In the genomic region with DNA sequence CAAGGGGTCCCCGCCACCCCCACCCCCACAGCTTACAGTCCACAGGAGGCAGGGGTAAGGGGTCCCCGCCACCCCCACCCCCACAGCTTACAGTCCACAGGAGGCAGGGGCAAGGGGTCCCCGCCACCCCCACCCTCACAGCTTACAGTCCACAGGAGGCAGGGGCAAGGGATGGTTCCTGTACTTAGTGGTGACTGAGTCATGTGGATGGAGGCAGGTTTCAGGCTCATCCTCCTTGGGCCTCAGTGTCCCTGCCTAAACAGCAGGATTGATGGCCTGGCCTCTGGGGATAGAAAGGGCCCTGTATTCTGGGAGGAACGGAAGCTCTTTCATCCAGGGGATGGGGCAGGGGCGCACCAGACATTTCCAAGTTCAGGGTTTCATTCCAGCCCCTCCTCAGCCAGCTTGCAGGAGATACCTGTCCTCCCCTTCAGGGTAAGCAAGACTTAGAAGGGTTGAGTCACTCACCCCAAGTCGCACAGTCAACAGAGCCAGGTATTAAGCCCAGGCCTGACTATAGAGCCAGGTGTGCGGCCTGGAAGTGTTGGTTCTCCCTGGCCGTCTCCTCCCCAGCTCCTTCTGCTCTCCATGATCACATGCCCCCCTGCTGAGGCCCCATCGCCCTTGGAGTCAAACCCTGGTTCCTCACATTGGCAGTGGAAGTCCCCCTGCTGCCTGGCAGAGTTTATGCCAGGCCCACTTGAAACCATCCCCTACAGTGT, we compare ENCODE assay signal across 21 cellular contexts. TPM values are rescaled to one million over a fixed set of nuclear protein-coding genes. Genes with fewer than 3 reads are reported as not detected.
DNase-seq lines count a peak whose midpoint lies in the region; ATAC-seq and TF ChIP-seq lines count a peak whose summit lies in the region.
"Had no signal": no experiment of that assay in that cellular context is flagged by ENCODE, and none has a peak within 500 bp of the region (broad histone marks: within the 10 kb centered on the region; RNA-seq: fewer than 3 reads in every experiment).

No MANE protein-coding gene starts in this region.

- H3K27ac ChIP-seq in BLaER1 = peak overlapping the region; percentile 31
- H3K27ac ChIP-seq in CD8-positive, alpha-beta T cell (ENCODE audit: low read depth, low read length) = no peak overlapping the region
- H3K27ac ChIP-seq: cardiac muscle cell, gastroesophageal sphincter, HL-60, tibial artery had no signal

- peaks cover 98% of the 10 kb centered on the region for H4K20me1 ChIP-seq in BLaER1

- peak overlapping the region; percentile 31 for H3K4me2 ChIP-seq in BLaER1

- no peaks in the 10 kb centered on the region for H3K27me3 ChIP-seq in BLaER1
- no peaks in the 10 kb centered on the region for H3K27me3 ChIP-seq in CD8-positive, alpha-beta T cell (ENCODE audit: insufficient read depth, low read length)
- H3K27me3 ChIP-seq: BE2C, cardiac muscle cell, gastroesophageal sphincter, tibial artery had no signal

- no peak overlapping the region for H3K4me3 ChIP-seq in BLaER1
- no peak overlapping the region for H3K4me3 ChIP-seq in CD8-positive, alpha-beta T cell (ENCODE audit: low read depth, low read length)
- H3K4me3 ChIP-seq: cardiac muscle cell, gastroesophageal sphincter, GM12878, tibial artery had no signal

- CTCF ChIA-PET in CD8-positive, alpha-beta T cell (lab: Charles Lee) = interaction anchor here (0.8 to 38.4 kb wide), 14 partner anchors 3 to 178 kb away, joined by 3 to 1956 read pairs (median 7); partner anchors contain the start of genes CLK3, CPLX3, CSK and LMAN1L

- DNase-seq in CD8-positive, alpha-beta T cell = peak in 1 of 7 experiments; percentile 51
- no peak for DNase-seq in activated T-helper 1 cell treated with anti-CD3 and anti-CD28 coated beads, Interleukin-12 subunit alpha, Interleukin-12 subunit beta, Interleukin-2, Interleukin-4 antibody, amounts not matched to agents 30 ng/mL and 10 ng/mL and 1 ng/mL, durations not matched to agents 14 hours and 24 hours and 36 hours (ENCODE audit: low spot score)
- no peak for DNase-seq in memory B cell (ENCODE audit: low spot score in 2 of 2)
- DNase-seq in mesothelial cell of epicardium (ENCODE audit: low spot score in 2 of 2, unreplicated experiment in 2 of 2) = no peak
- no peak for DNase-seq in HT-29 (ENCODE audit: low spot score)
- no peak for DNase-seq in UCSD-AML1 (lab: John Stamatoyannopoulos, UW; ENCODE audit: unreplicated experiment)
- DNase-seq: BE2C, HFFc6, midbrain, NCI-H146, NCI-H446 treated with DMSO at 0.1 percent for 48 hours, tibial artery had no signal

- H3K4me1 Mint-ChIP-seq in CD8-positive, alpha-beta T cell (ENCODE audit: low read depth) = peaks cover 88% of the 10 kb centered on the region
- peaks cover 65% of the 10 kb centered on the region for H3K4me1 Mint-ChIP-seq in activated T-helper 1 cell treated with anti-CD3 and anti-CD28 coated beads, Interleukin-12 subunit alpha, Interleukin-12 subunit beta, Interleukin-2, Interleukin-4 antibody, amounts not matched to agents 30 ng/mL and 10 ng/mL and 1 ng/mL, durations not matched to agents 14 hours and 24 hours and 36 hours (ENCODE audit: low read depth)
- H3K4me1 Mint-ChIP-seq in memory B cell (peaks cover 67% of the 10 kb centered on the region), mesothelial cell of epicardium (peaks cover 13% of the 10 kb centered on the region)

- no peak for TF ChIP-seq CTCF in CD8-positive, alpha-beta T cell (IDR thresholded peaks at IDR 0.05)
- no peak for TF ChIP-seq CTCF in mesothelial cell of epicardium (IDR thresholded peaks at IDR 0.05; ENCODE audit: unreplicated experiment)

- POLR2A ChIA-PET in CD8-positive, alpha-beta T cell (lab: Charles Lee) = interaction anchor here (15.4 kb wide), 1 partner anchor 16 kb away, joined by 512 read pairs; the partner anchor contains the start of gene CSK

- H3K9me3 ChIP-seq in BLaER1 = no peaks in the 10 kb centered on the region
- H3K9me3 ChIP-seq in CD8-positive, alpha-beta T cell (ENCODE audit: low read length) = no peaks in the 10 kb centered on the region
- H3K9me3 ChIP-seq: BE2C, gastroesophageal sphincter, tibial artery had no signal

- intact Hi-C loops in CD8-positive, alpha-beta T cell (cut with DNase I, micrococcal nuclease) = no loop called here
- intact Hi-C loops in activated T-helper 1 cell treated with anti-CD3 and anti-CD28 coated beads, Interleukin-12 subunit alpha, Interleukin-12 subunit beta, Interleukin-2, Interleukin-4 antibody, amounts not matched to agents 30 ng/mL and 10 ng/mL and 1 ng/mL, durations not matched to agents 14 hours and 24 hours and 36 hours (cut with micrococcal nuclease) = no loop called here

- peak overlapping the region; percentile 94 for H3K27ac Mint-ChIP-seq in CD8-positive, alpha-beta T cell
- peak overlapping the region; percentile 82 for H3K27ac Mint-ChIP-seq in activated T-helper 1 cell treated with anti-CD3 and anti-CD28 coated beads, Interleukin-12 subunit alpha, Interleukin-12 subunit beta, Interleukin-2, Interleukin-4 antibody, amounts not matched to agents 30 ng/mL and 10 ng/mL and 1 ng/mL, durations not matched to agents 14 hours and 24 hours and 36 hours
- H3K27ac Mint-ChIP-seq in memory B cell (peak overlapping the region; percentile 83), mesothelial cell of epicardium (no peak overlapping the region)
- H3K27ac Mint-ChIP-seq: endodermal cell, HFFc6 had no signal

- peaks cover 49% of the 10 kb centered on the region for H3K36me3 Mint-ChIP-seq in CD8-positive, alpha-beta T cell
- H3K36me3 Mint-ChIP-seq in activated T-helper 1 cell treated with anti-CD3 and anti-CD28 coated beads, Interleukin-12 subunit alpha, Interleukin-12 subunit beta, Interleukin-2, Interleukin-4 antibody, amounts not matched to agents 30 ng/mL and 10 ng/mL and 1 ng/mL, durations not matched to agents 14 hours and 24 hours and 36 hours (ENCODE audit: low read depth) = peaks cover 43% of the 10 kb centered on the region
- H3K36me3 Mint-ChIP-seq in memory B cell (peaks cover 24% of the 10 kb centered on the region), mesothelial cell of epicardium (no peaks in the 10 kb centered on the region)

- H3K9ac ChIP-seq in BLaER1 = no peak overlapping the region

- no peaks in the 10 kb centered on the region for H3K9me3 Mint-ChIP-seq in CD8-positive, alpha-beta T cell
- H3K9me3 Mint-ChIP-seq in activated T-helper 1 cell treated with anti-CD3 and anti-CD28 coated beads, Interleukin-12 subunit alpha, Interleukin-12 subunit beta, Interleukin-2, Interleukin-4 antibody, amounts not matched to agents 30 ng/mL and 10 ng/mL and 1 ng/mL, durations not matched to agents 14 hours and 24 hours and 36 hours = no peaks in the 10 kb centered on the region
- no peaks in the 10 kb centered on the region for H3K9me3 Mint-ChIP-seq in memory B cell
- H3K9me3 Mint-ChIP-seq in mesothelial cell of epicardium = no peaks in the 10 kb centered on the region
- H3K9me3 Mint-ChIP-seq: endodermal cell, HFFc6 had no signal

- peak overlapping the region; percentile 57 for H3K4me3 Mint-ChIP-seq in CD8-positive, alpha-beta T cell
- peak overlapping the region; percentile 57 for H3K4me3 Mint-ChIP-seq in activated T-helper 1 cell treated with anti-CD3 and anti-CD28 coated beads, Interleukin-12 subunit alpha, Interleukin-12 subunit beta, Interleukin-2, Interleukin-4 antibody, amounts not matched to agents 30 ng/mL and 10 ng/mL and 1 ng/mL, durations not matched to agents 14 hours and 24 hours and 36 hours
- H3K4me3 Mint-ChIP-seq in memory B cell (peak overlapping the region; percentile 61), mesothelial cell of epicardium (no peak overlapping the region)
- H3K4me3 Mint-ChIP-seq: endodermal cell, HFFc6 had no signal

- H3K27me3 Mint-ChIP-seq in CD8-positive, alpha-beta T cell (ENCODE audit: low read depth) = no peaks in the 10 kb centered on the region
- H3K27me3 Mint-ChIP-seq in activated T-helper 1 cell treated with anti-CD3 and anti-CD28 coated beads, Interleukin-12 subunit alpha, Interleukin-12 subunit beta, Interleukin-2, Interleukin-4 antibody, amounts not matched to agents 30 ng/mL and 10 ng/mL and 1 ng/mL, durations not matched to agents 14 hours and 24 hours and 36 hours (ENCODE audit: insufficient read depth) = no peaks in the 10 kb centered on the region
- H3K27me3 Mint-ChIP-seq in memory B cell (no peaks in the 10 kb centered on the region), mesothelial cell of epicardium (ENCODE audit: low read depth) (no peaks in the 10 kb centered on the region)

- peak; percentile 18 for ATAC-seq in CD8-positive, alpha-beta T cell
- ATAC-seq in memory B cell (ENCODE audit: low read depth) (no peak), GM21576 (IDR thresholded peaks at IDR 0.05; ENCODE audit: unreplicated experiment) (no peak)
- ATAC-seq: gastroesophageal sphincter had no signal

- peaks cover 89% of the 10 kb centered on the region for H3K4me1 ChIP-seq in BLaER1
- H3K4me1 ChIP-seq in CD8-positive, alpha-beta T cell (ENCODE audit: insufficient read depth, low read length) = peaks cover 99% of the 10 kb centered on the region

- H3K36me3 ChIP-seq in BLaER1 = peaks cover 56% of the 10 kb centered on the region
- H3K36me3 ChIP-seq in CD8-positive, alpha-beta T cell (ENCODE audit: insufficient read depth, low read length) = peaks cover 12% of the 10 kb centered on the region

RNA-seq across cellular contexts. Expression of gene CSK, which starts 12.5 kb away (rescaled TPM):
- total RNA-seq in CD8-positive, alpha-beta T cell = 100 to 1,000 TPM in 1 of 2 experiments, 10 to 100 TPM in 1; 99.5 to 118 TPM
- 348 and 362 TPM in 2 replicates for total RNA-seq in activated T-helper 1 cell treated with anti-CD3 and anti-CD28 coated beads, Interleukin-12 subunit alpha, Interleukin-12 subunit beta, Interleukin-2, Interleukin-4 antibody, amounts not matched to agents 30 ng/mL and 10 ng/mL and 1 ng/mL, durations not matched to agents 14 hours and 24 hours and 36 hours
- total RNA-seq in mesothelial cell of epicardium = 57.0 to 59.0 TPM (median 58.1 TPM) in 3 replicates
- 54.7 and 60.2 TPM in 2 replicates for total RNA-seq in HT-29 (2014; rRNA removed; shearing (Covaris generic))

RNA-seq across cellular contexts. Expression of gene LMAN1L, which starts 18.2 kb away (rescaled TPM):
- not detected for total RNA-seq in CD8-positive, alpha-beta T cell
- total RNA-seq in activated T-helper 1 cell treated with anti-CD3 and anti-CD28 coated beads, Interleukin-12 subunit alpha, Interleukin-12 subunit beta, Interleukin-2, Interleukin-4 antibody, amounts not matched to agents 30 ng/mL and 10 ng/mL and 1 ng/mL, durations not matched to agents 14 hours and 24 hours and 36 hours = 0.75 and 0.93 TPM in 2 replicates
- total RNA-seq in mesothelial cell of epicardium = 0.16 to 0.65 TPM (median 0.35 TPM) in 3 replicates
- not detected in 2 replicates for total RNA-seq in HT-29 (2014; rRNA removed; shearing (Covaris generic))
- total RNA-seq: cardiac muscle cell, endodermal cell, GM12878, HFFc6, posterior vena cava had no signal

RNA-seq across cellular contexts. Expression of gene CPLX3, which starts 32.0 kb away (rescaled TPM):
- under 1 TPM; 0.19 to 0.36 TPM for total RNA-seq in CD8-positive, alpha-beta T cell
- 0.17 and 0.29 TPM in 2 replicates for total RNA-seq in activated T-helper 1 cell treated with anti-CD3 and anti-CD28 coated beads, Interleukin-12 subunit alpha, Interleukin-12 subunit beta, Interleukin-2, Interleukin-4 antibody, amounts not matched to agents 30 ng/mL and 10 ng/mL and 1 ng/mL, durations not matched to agents 14 hours and 24 hours and 36 hours
- 0.14 TPM in 1 of 3 replicates, not detected in the others for total RNA-seq in mesothelial cell of epicardium
- 0.13 and 0.25 TPM in 2 replicates for total RNA-seq in HT-29 (2014; rRNA removed; shearing (Covaris generic))
- total RNA-seq: cardiac muscle cell, endodermal cell, gastroesophageal sphincter, GM12878, LHCN-M2, posterior vena cava had no signal

RNA-seq across cellular contexts. Expression of gene CYP1A2, which starts 45.8 kb away (rescaled TPM):
- total RNA-seq in CD8-positive, alpha-beta T cell = not detected
- not detected in 2 replicates for total RNA-seq in activated T-helper 1 cell treated with anti-CD3 and anti-CD28 coated beads, Interleukin-12 subunit alpha, Interleukin-12 subunit beta, Interleukin-2, Interleukin-4 antibody, amounts not matched to agents 30 ng/mL and 10 ng/mL and 1 ng/mL, durations not matched to agents 14 hours and 24 hours and 36 hours
- 0.09 TPM in 1 of 3 replicates, not detected in the others for total RNA-seq in mesothelial cell of epicardium
- total RNA-seq in HT-29 (2014; rRNA removed; shearing (Covaris generic)) = not detected in 2 replicates
- total RNA-seq: cardiac muscle cell, endodermal cell, gastroesophageal sphincter, GM12878, HFFc6, LHCN-M2, posterior vena cava had no signal

RNA-seq across cellular contexts. Expression of gene ULK3, which starts 48.5 kb away (rescaled TPM):
- total RNA-seq in CD8-positive, alpha-beta T cell = 10 to 100 TPM; 34.3 to 35.1 TPM
- 52.1 and 52.4 TPM in 2 replicates for total RNA-seq in activated T-helper 1 cell treated with anti-CD3 and anti-CD28 coated beads, Interleukin-12 subunit alpha, Interleukin-12 subunit beta, Interleukin-2, Interleukin-4 antibody, amounts not matched to agents 30 ng/mL and 10 ng/mL and 1 ng/mL, durations not matched to agents 14 hours and 24 hours and 36 hours
- total RNA-seq in mesothelial cell of epicardium = 30.9 to 34.8 TPM (median 32.6 TPM) in 3 replicates
- total RNA-seq in HT-29 (2014; rRNA removed; shearing (Covaris generic)) = 96.4 and 97.0 TPM in 2 replicates
